Comparison of ENCODE assay signal across 20 cellular contexts in genomic region chr11:10263929-10264328, GRCh38. TPM values are rescaled to one million over a fixed set of nuclear protein-coding genes. Genes with fewer than 3 reads are reported as not detected.
DNase-seq lines count a peak whose midpoint lies in the region; ATAC-seq, FAIRE-seq and TF ChIP-seq lines count a peak whose summit lies in the region.
"Had no signal": no experiment of that assay in that cellular context is flagged by ENCODE, and none has a peak within 500 bp of the region (broad histone marks: within the 10 kb centered on the region; RNA-seq: fewer than 3 reads in every experiment).

No MANE protein-coding gene starts in this region.

- peaks cover 13% of the 10 kb centered on the region for H4K20me1 ChIP-seq in SK-N-SH (ENCODE audit: insufficient read depth)
- peaks cover 56% of the 10 kb centered on the region for H4K20me1 ChIP-seq in smooth muscle cell (ENCODE audit: low read depth)

- H3K27me3 ChIP-seq in SK-N-SH (ENCODE audit: insufficient read depth): no peaks in the 10 kb centered on the region
- no peaks in the 10 kb centered on the region for H3K27me3 ChIP-seq in smooth muscle cell (ENCODE audit: low read depth)

- CTCF ChIA-PET in SK-N-SH (lab: Yijun Ruan, JAX): no interaction called here

- POLR2A ChIA-PET in SK-N-SH (lab: Yijun Ruan, JAX): no interaction called here

- peak; percentile 3 for FAIRE-seq in G401.6 (lab: Jason Lieb, UNC)
- FAIRE-seq: HepG2 had no signal

- H3K4me1 Mint-ChIP-seq in activated T-helper 1 cell treated with anti-CD3 and anti-CD28 coated beads, Interleukin-12 subunit alpha, Interleukin-12 subunit beta, Interleukin-2, Interleukin-4 antibody, amounts not matched to agents 30 ng/mL and 10 ng/mL and 1 ng/mL, durations not matched to agents 14 hours and 24 hours and 36 hours (ENCODE audit: low read depth): no peaks in the 10 kb centered on the region
- H3K4me1 Mint-ChIP-seq: stimulated activated naive CD8-positive, alpha-beta T cell treated with anti-CD3 and anti-CD28 coated beads, Interleukin-15, amount 100 ng/mL, for 72 hours had no signal

- peaks cover 0 to 21% of the 10 kb centered on the region in 2 experiments; a peak in 3 of 4 replicates for H3K4me1 ChIP-seq in SK-N-SH (ENCODE audit: control insufficient read depth in 1 of 2, insufficient read depth in 2 of 2, low read depth in 1 of 2, low read length in 1 of 2)
- peaks cover 12% of the 10 kb centered on the region for H3K4me1 ChIP-seq in smooth muscle cell (ENCODE audit: low read depth)
- H3K4me1 ChIP-seq: parathyroid adenoma had no signal

- no peak overlapping the region for H3K4me3 Mint-ChIP-seq in activated T-helper 1 cell treated with anti-CD3 and anti-CD28 coated beads, Interleukin-12 subunit alpha, Interleukin-12 subunit beta, Interleukin-2, Interleukin-4 antibody, amounts not matched to agents 30 ng/mL and 10 ng/mL and 1 ng/mL, durations not matched to agents 14 hours and 24 hours and 36 hours
- H3K4me3 Mint-ChIP-seq: effector memory CD8-positive, alpha-beta T cell; GM23338; stimulated activated naive CD8-positive, alpha-beta T cell treated with anti-CD3 and anti-CD28 coated beads, Interleukin-15, amount 100 ng/mL, for 72 hours had no signal

- H2AFZ ChIP-seq in SK-N-SH (ENCODE audit: low read depth): no peak overlapping the region
- H2AFZ ChIP-seq in smooth muscle cell (ENCODE audit: low read depth): no peak overlapping the region
- H2AFZ ChIP-seq: GM23338, parathyroid adenoma had no signal

- H3K9me3 ChIP-seq in SK-N-SH (no peaks in the 10 kb centered on the region), smooth muscle cell (replicated peaks; ENCODE audit: low read depth) (no peaks in the 10 kb centered on the region)

- H3K4me2 ChIP-seq in SK-N-SH: no peak overlapping the region
- peak overlapping the region; percentile 17 for H3K4me2 ChIP-seq in smooth muscle cell
- H3K4me2 ChIP-seq: GM23338 had no signal

- peaks cover 21% of the 10 kb centered on the region for H3F3A ChIP-seq in SK-N-SH (replicated peaks; ENCODE audit: insufficient read depth)
- peaks cover 11% of the 10 kb centered on the region for H3F3A ChIP-seq in smooth muscle cell (ENCODE audit: low read depth)

- H3K36me3 Mint-ChIP-seq in activated T-helper 1 cell treated with anti-CD3 and anti-CD28 coated beads, Interleukin-12 subunit alpha, Interleukin-12 subunit beta, Interleukin-2, Interleukin-4 antibody, amounts not matched to agents 30 ng/mL and 10 ng/mL and 1 ng/mL, durations not matched to agents 14 hours and 24 hours and 36 hours (ENCODE audit: low read depth): no peaks in the 10 kb centered on the region

- H3K79me2 ChIP-seq in SK-N-SH (ENCODE audit: insufficient read depth) (peaks cover 89% of the 10 kb centered on the region), smooth muscle cell (ENCODE audit: low read depth) (peaks cover 54% of the 10 kb centered on the region)

- TF ChIP-seq EP300 in SK-N-SH (IDR thresholded peaks at IDR 0.05; ENCODE audit: borderline replicate concordance in 1 of 2, low read depth in 1 of 2, low read length in 1 of 2): no peak

- H3K9me3 Mint-ChIP-seq in activated T-helper 1 cell treated with anti-CD3 and anti-CD28 coated beads, Interleukin-12 subunit alpha, Interleukin-12 subunit beta, Interleukin-2, Interleukin-4 antibody, amounts not matched to agents 30 ng/mL and 10 ng/mL and 1 ng/mL, durations not matched to agents 14 hours and 24 hours and 36 hours: no peaks in the 10 kb centered on the region
- H3K9me3 Mint-ChIP-seq: effector memory CD8-positive, alpha-beta T cell; GM23338; stimulated activated naive CD8-positive, alpha-beta T cell treated with anti-CD3 and anti-CD28 coated beads, Interleukin-15, amount 100 ng/mL, for 72 hours had no signal

- H3K9ac ChIP-seq in SK-N-SH: no peak overlapping the region
- no peak overlapping the region for H3K9ac ChIP-seq in smooth muscle cell (ENCODE audit: low read depth)
- H3K9ac ChIP-seq: parathyroid adenoma had no signal

- no peak overlapping the region for H3K4me3 ChIP-seq in SK-N-SH (ENCODE audit: low read depth in 2 of 2, low read length in 1 of 2)
- H3K4me3 ChIP-seq in fibroblast of the aortic adventitia (ENCODE audit: low read depth, low read length): no peak overlapping the region
- H3K4me3 ChIP-seq in smooth muscle cell: no peak overlapping the region
- H3K4me3 ChIP-seq: GM23338 had no signal

- TF ChIP-seq CTCF in SK-N-SH (IDR thresholded peaks at IDR 0.05) (no peak), fibroblast of the aortic adventitia (IDR thresholded peaks at IDR 0.05; ENCODE audit: insufficient read depth, low read length) (no peak), smooth muscle cell (IDR thresholded peaks at IDR 0.05; ENCODE audit: borderline replicate concordance, insufficient read depth, poor library complexity, severe bottlenecking) (no peak), GM20000 (IDR thresholded peaks at IDR 0.05; ENCODE audit: extremely low read depth, missing control alignments) (no peak)

- H3K27ac ChIP-seq in SK-N-SH (ENCODE audit: low read depth in 2 of 2, low read length in 1 of 2): 0 out of 4 replicates have a peak overlapping the region, but pooled peaks of 1 of the 2 experiments have one; percentile 19
- no peak overlapping the region for H3K27ac ChIP-seq in smooth muscle cell (ENCODE audit: low read depth)
- H3K27ac ChIP-seq: parathyroid adenoma, RWPE1 had no signal

- ATAC-seq in HG02870 (IDR thresholded peaks at IDR 0.05; ENCODE audit: unreplicated experiment): no peak
- ATAC-seq: effector memory CD8-positive, alpha-beta T cell; GM23338; HepG2; stimulated activated naive CD8-positive, alpha-beta T cell treated with anti-CD3 and anti-CD28 coated beads, Interleukin-15, amount 100 ng/mL, for 72 hours had no signal

- no peaks in the 10 kb centered on the region for H3K36me3 ChIP-seq in SK-N-SH (replicated peaks in 1 of 2; ENCODE audit: control insufficient read depth in 1 of 2, insufficient read depth in 2 of 2, low read length in 1 of 2)
- no peaks in the 10 kb centered on the region for H3K36me3 ChIP-seq in smooth muscle cell (ENCODE audit: low read depth)

- intact Hi-C loops in activated T-helper 1 cell treated with anti-CD3 and anti-CD28 coated beads, Interleukin-12 subunit alpha, Interleukin-12 subunit beta, Interleukin-2, Interleukin-4 antibody, amounts not matched to agents 30 ng/mL and 10 ng/mL and 1 ng/mL, durations not matched to agents 14 hours and 24 hours and 36 hours (cut with micrococcal nuclease): no loop called here

- no peaks in the 10 kb centered on the region for H3K9me2 ChIP-seq in SK-N-SH

- H3K27ac Mint-ChIP-seq in activated T-helper 1 cell treated with anti-CD3 and anti-CD28 coated beads, Interleukin-12 subunit alpha, Interleukin-12 subunit beta, Interleukin-2, Interleukin-4 antibody, amounts not matched to agents 30 ng/mL and 10 ng/mL and 1 ng/mL, durations not matched to agents 14 hours and 24 hours and 36 hours: no peak overlapping the region
- H3K27ac Mint-ChIP-seq: effector memory CD8-positive, alpha-beta T cell; GM23338 had no signal

- no peak for TF ChIP-seq RAD21 in SK-N-SH (IDR thresholded peaks at IDR 0.05; ENCODE audit: low read length)

- H3K27me3 Mint-ChIP-seq in activated T-helper 1 cell treated with anti-CD3 and anti-CD28 coated beads, Interleukin-12 subunit alpha, Interleukin-12 subunit beta, Interleukin-2, Interleukin-4 antibody, amounts not matched to agents 30 ng/mL and 10 ng/mL and 1 ng/mL, durations not matched to agents 14 hours and 24 hours and 36 hours (ENCODE audit: insufficient read depth): peaks cover 9% of the 10 kb centered on the region
- H3K27me3 Mint-ChIP-seq: effector memory CD8-positive, alpha-beta T cell; stimulated activated naive CD8-positive, alpha-beta T cell treated with anti-CD3 and anti-CD28 coated beads, Interleukin-15, amount 100 ng/mL, for 72 hours had no signal

- DNase-seq in SK-N-SH (no peak), fibroblast of the aortic adventitia (ENCODE audit: low read depth) (peak; percentile 63), smooth muscle cell (lab: John Stamatoyannopoulos, UW; ENCODE audit: unreplicated experiment) (no peak), GM20000 (ENCODE audit: low spot score) (no peak), NOMO-1 treated with dmso at 0.1 percent for 144 hours (lab: John Stamatoyannopoulos, UW; ENCODE audit: unreplicated experiment) (no peak)
- DNase-seq in activated T-helper 1 cell treated with anti-CD3 and anti-CD28 coated beads, Interleukin-12 subunit alpha, Interleukin-12 subunit beta, Interleukin-2, Interleukin-4 antibody, amounts not matched to agents 30 ng/mL and 10 ng/mL and 1 ng/mL, durations not matched to agents 14 hours and 24 hours and 36 hours (ENCODE audit: low spot score): no peak
- DNase-seq: activated effector memory CD4-positive, alpha-beta T cell treated with anti-CD3 and anti-CD28 coated beads, Interleukin-2, amount 50 U/mL, for 16 hours; COR-L47; effector memory CD8-positive, alpha-beta T cell; glutamatergic neuron; NCI-H774; stimulated activated CD4-positive, alpha-beta T cell treated with anti-CD3 and anti-CD28 coated beads, Interleukin-12 subunit alpha, Interleukin-12 subunit beta, amount 100 ng/mL, for 4 hours; stimulated activated naive CD8-positive, alpha-beta T cell treated with anti-CD3 and anti-CD28 coated beads, Interleukin-15, amount 100 ng/mL, for 72 hours; T-helper 1 cell had no signal

RNA-seq across cellular contexts. Expression of gene SBF2, which starts 30.1 kb away (rescaled TPM):
- 23.0 and 36.4 TPM in 2 replicates for polyA plus RNA-seq in SK-N-SH (2012; rRNA removed)
- 25.1 and 28.5 TPM in 2 replicates for polyA plus RNA-seq in SK-N-SH (2012; cell fraction: cytosol; rRNA removed)
- 25.4 and 58.1 TPM in 2 replicates for polyA plus RNA-seq in SK-N-SH (2012; cell fraction: nucleus; rRNA removed)
- total RNA-seq in fibroblast of the aortic adventitia (ENCODE audit: low replicate concordance): 47.1 and 65.3 TPM in 2 replicates
- 62.5 and 80.7 TPM in 2 replicates for total RNA-seq in smooth muscle cell
- 19.0 and 25.7 TPM in 2 replicates for polyA plus RNA-seq in smooth muscle cell
- total RNA-seq in activated T-helper 1 cell treated with anti-CD3 and anti-CD28 coated beads, Interleukin-12 subunit alpha, Interleukin-12 subunit beta, Interleukin-2, Interleukin-4 antibody, amounts not matched to agents 30 ng/mL and 10 ng/mL and 1 ng/mL, durations not matched to agents 14 hours and 24 hours and 36 hours: 5.3 and 5.4 TPM in 2 replicates

RNA-seq across cellular contexts. Expression of gene ADM, which starts 40.9 kb away (rescaled TPM):
- polyA plus RNA-seq in SK-N-SH (2012; rRNA removed) (35.4 and 50.6 TPM in 2 replicates), smooth muscle cell (47.6 and 88.3 TPM in 2 replicates)
- polyA plus RNA-seq in SK-N-SH (2012; cell fraction: cytosol; rRNA removed): 26.5 and 32.6 TPM in 2 replicates
- polyA plus RNA-seq in SK-N-SH (2012; cell fraction: nucleus; rRNA removed): 75.7 and 120 TPM in 2 replicates
- total RNA-seq in fibroblast of the aortic adventitia (ENCODE audit: low replicate concordance) (103 and 348 TPM in 2 replicates), smooth muscle cell (53.0 and 55.8 TPM in 2 replicates)
- total RNA-seq in activated T-helper 1 cell treated with anti-CD3 and anti-CD28 coated beads, Interleukin-12 subunit alpha, Interleukin-12 subunit beta, Interleukin-2, Interleukin-4 antibody, amounts not matched to agents 30 ng/mL and 10 ng/mL and 1 ng/mL, durations not matched to agents 14 hours and 24 hours and 36 hours: 2.0 and 2.3 TPM in 2 replicates

Comparison
In these comparisons a context has a peak if more than half of its experiments do, and no peak if none do; other contexts are left out.
1. RNA of gene ADM, which starts 40.9 kb away (total RNA-seq): 103 to 348 TPM in fibroblast of the aortic adventitia and 53.0 to 55.8 TPM in smooth muscle cell; 2.0 to 2.3 TPM in activated T-helper 1 cell treated with anti-CD3 and anti-CD28 coated beads, Interleukin-12 subunit alpha, Interleukin-12 subunit beta, Interleukin-2, Interleukin-4 antibody, amounts not matched to agents 30 ng/mL and 10 ng/mL and 1 ng/mL, durations not matched to agents 14 hours and 24 hours and 36 hours; every median in the first group is over 10 times any median in the second.